8 cellular contexts compared by ENCODE assay signal in genomic region chr19:52007805-52008557, GRCh38. TPM values are rescaled to one million over a fixed set of nuclear protein-coding genes. Genes with fewer than 3 reads are reported as not detected.
DNase-seq lines count a peak whose midpoint lies in the region; ATAC-seq and TF ChIP-seq lines count a peak whose summit lies in the region.

ZNF615 (minus strand) TSS chr19:52008211; CDS start chr19:52003711, 4,500 bp downstream.

- peaks cover 14% of the 10 kb centered on the region for H3K4me1 Mint-ChIP-seq in activated CD4-positive, alpha-beta T cell treated with anti-CD3 and anti-CD28 coated beads, Interleukin-2, amount 10 ng/mL, durations not matched to agents 24 days and 14 days

- no peaks in the 10 kb centered on the region for H3K27me3 Mint-ChIP-seq in activated CD4-positive, alpha-beta T cell treated with anti-CD3 and anti-CD28 coated beads, Interleukin-2, amount 10 ng/mL, durations not matched to agents 24 days and 14 days

- peak within 1 kb of the TSS; percentile 82 for H3K4me3 ChIP-seq in colonic mucosa

- H3K27me3 ChIP-seq in colonic mucosa (no peaks in the 10 kb centered on the region), layer of hippocampus (ENCODE audit: control insufficient read depth, insufficient read depth, low read length) (no peaks in the 10 kb centered on the region)

- peaks cover 51% of the 10 kb centered on the region for H3K36me3 Mint-ChIP-seq in activated CD4-positive, alpha-beta T cell treated with anti-CD3 and anti-CD28 coated beads, Interleukin-2, amount 10 ng/mL, durations not matched to agents 24 days and 14 days (ENCODE audit: low read depth)

- H3K4me3 Mint-ChIP-seq in activated CD4-positive, alpha-beta T cell treated with anti-CD3 and anti-CD28 coated beads, Interleukin-2, amount 10 ng/mL, durations not matched to agents 24 days and 14 days: peak within 1 kb of the TSS; percentile 91

- no peaks in the 10 kb centered on the region for H3K4me1 ChIP-seq in colonic mucosa

- peak within 1 kb of the TSS; percentile 98 for H3K27ac Mint-ChIP-seq in activated CD4-positive, alpha-beta T cell treated with anti-CD3 and anti-CD28 coated beads, Interleukin-2, amount 10 ng/mL, durations not matched to agents 24 days and 14 days

- no peaks in the 10 kb centered on the region for H3K9me3 ChIP-seq in colonic mucosa

- peak within 1 kb of the TSS; percentile 57 for H3K27ac ChIP-seq in colonic mucosa
- H3K27ac ChIP-seq in layer of hippocampus (ENCODE audit: low read depth, low read length): peak within 1 kb of the TSS; percentile 79

- no peak for TF ChIP-seq CTCF in colonic mucosa (IDR thresholded peaks at IDR 0.05)

- H3K9me3 Mint-ChIP-seq in activated CD4-positive, alpha-beta T cell treated with anti-CD3 and anti-CD28 coated beads, Interleukin-2, amount 10 ng/mL, durations not matched to agents 24 days and 14 days: peaks cover 18% of the 10 kb centered on the region

- DNase-seq in 8988T (peak; percentile 29), NCI-H446 (lab: John Stamatoyannopoulos, UW) (peak; percentile 85 to 92), colonic mucosa (peak; percentile 94)
- DNase-seq in activated CD4-positive, alpha-beta T cell treated with anti-CD3 and anti-CD28 coated beads, Interleukin-2, amount 10 ng/mL, durations not matched to agents 24 days and 14 days: peak; percentile 96
- DNase-seq in stimulated activated CD4-positive, alpha-beta T cell treated with anti-CD3 and anti-CD28 coated beads, Interleukin-1b, Interleukin-23, amount 100 ng/mL, for 1 hour (ENCODE audit: low read depth in 2 of 2): peak; percentile 67 to 76

- no peaks in the 10 kb centered on the region for H3K36me3 ChIP-seq in colonic mucosa

- ATAC-seq in GM18519 (IDR thresholded peaks at IDR 0.05; ENCODE audit: low FRiP score, unreplicated experiment) (peak; percentile 58), HG03097 (IDR thresholded peaks at IDR 0.05; ENCODE audit: low FRiP score, unreplicated experiment) (peak; percentile 90)

- peak within 1 kb of the TSS; percentile 88 to 92 for H3K9ac ChIP-seq in colonic mucosa (ENCODE audit: low read depth in 2 of 2, low read length in 2 of 2)

- intact Hi-C loops in activated CD4-positive, alpha-beta T cell treated with anti-CD3 and anti-CD28 coated beads, Interleukin-2, amount 10 ng/mL, durations not matched to agents 24 days and 14 days (cut with micrococcal nuclease): loop anchor here (1.0 to 2.0 kb wide), 4 partner anchors 20 to 81 kb away; partner anchors contain the start of genes ZNF350, ZNF613 and ZNF614
- intact Hi-C loops in colonic mucosa (cut with DNase I): loop anchor here (5.0 kb wide), 1 partner anchor 81 kb away; the partner anchor contains the start of gene ZNF613

RNA-seq across cellular contexts. Expression of gene ZNF615, which starts in this region (rescaled TPM):
- 5.9 and 6.9 TPM in 2 replicates for total RNA-seq in activated CD4-positive, alpha-beta T cell treated with anti-CD3 and anti-CD28 coated beads, Interleukin-2, amount 10 ng/mL, durations not matched to agents 24 days and 14 days
- total RNA-seq in colonic mucosa: 1 to 10 TPM; 4.6 to 4.7 TPM

Comparison
In these comparisons a context has a peak if more than half of its experiments do, and no peak if none do; other contexts are left out.
1. Peak in every context shown above with its lines: DNase-seq, ATAC-seq, H3K4me3 ChIP-seq and H3K27ac ChIP-seq.
2. DNase-seq: peak in every context shown above with its lines; median percentile 96 in activated CD4-positive, alpha-beta T cell treated with anti-CD3 and anti-CD28 coated beads, Interleukin-2, amount 10 ng/mL, durations not matched to agents 24 days and 14 days; 94 in colonic mucosa; 88 in NCI-H446; 72 in stimulated activated CD4-positive, alpha-beta T cell treated with anti-CD3 and anti-CD28 coated beads, Interleukin-1b, Interleukin-23, amount 100 ng/mL, for 1 hour; 29 in 8988T.